18 cellular contexts compared by ENCODE assay signal in the genomic region with DNA sequence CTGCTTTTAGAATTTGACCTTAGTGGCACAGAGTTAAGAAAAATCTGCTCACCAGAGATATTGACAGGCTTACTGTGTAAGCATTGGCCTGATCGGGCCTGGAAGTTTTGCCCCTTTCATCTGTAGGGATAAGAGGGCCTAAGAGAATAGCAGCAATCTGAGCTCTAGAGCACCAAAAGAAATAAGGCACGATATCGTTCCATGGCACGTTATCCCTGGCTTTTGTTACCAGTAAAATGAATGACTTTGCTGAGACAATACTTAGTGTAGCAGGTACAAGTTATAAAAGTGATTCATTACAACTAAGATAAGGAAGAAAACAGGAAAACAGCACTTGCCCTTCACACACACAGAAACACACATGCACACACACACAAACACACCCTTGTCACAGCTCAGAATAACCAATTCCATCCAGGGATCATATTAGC. TPM values are rescaled to one million over a fixed set of nuclear protein-coding genes. Genes with fewer than 3 reads are reported as not detected.
A peak's percentile ranks its signal among the peaks of the same experiment; 100 is the strongest.
DNase-seq lines count a peak whose midpoint lies in the region; ATAC-seq lines count a peak whose summit lies in the region.
"Had no signal": no experiment of that assay in that cellular context is flagged by ENCODE, and none has a peak within 500 bp of the region (broad histone marks: within the 10 kb centered on the region; RNA-seq: fewer than 3 reads in every experiment).

No MANE protein-coding gene starts in this region.

- H3K27me3 ChIP-seq in ACC112 (ENCODE audit: insufficient read depth, low read length), result no peaks in the 10 kb centered on the region
- H3K27me3 ChIP-seq: right lobe of liver had no signal

- H3K9me3 Mint-ChIP-seq in naive thymus-derived CD8-positive, alpha-beta T cell, result no peaks in the 10 kb centered on the region
- H3K9me3 Mint-ChIP-seq: activated CD4-positive, alpha-beta memory T cell treated with anti-CD3 and anti-CD28 coated beads for 36 hours; nephron progenitor cell had no signal

- peaks cover 47% of the 10 kb centered on the region for H3K4me1 ChIP-seq in ACC112 (ENCODE audit: control insufficient read depth, insufficient read depth, low read length, unreplicated experiment)

- H3K4me3 Mint-ChIP-seq in naive thymus-derived CD8-positive, alpha-beta T cell, result no peak overlapping the region
- H3K4me3 Mint-ChIP-seq: activated CD4-positive, alpha-beta memory T cell treated with anti-CD3 and anti-CD28 coated beads for 36 hours; nephron progenitor cell had no signal

- H2AFZ ChIP-seq in ACC112 (ENCODE audit: low read length, unreplicated experiment), result no peak overlapping the region

- POLR2A ChIA-PET in naive thymus-derived CD8-positive, alpha-beta T cell (lab: Charles Lee), result no interaction called here

- DNase-seq in M059J (ENCODE audit: low read depth) (peak; percentile 68), epithelial cell of prostate (ENCODE audit: low read depth, low spot score) (no peak), myocyte (ENCODE audit: low read depth) (peak; percentile 38), AG08396 (ENCODE audit: low spot score) (no peak)
- DNase-seq in naive thymus-derived CD8-positive, alpha-beta T cell, result no peak
- DNase-seq: activated CD4-positive, alpha-beta memory T cell treated with anti-CD3 and anti-CD28 coated beads for 36 hours; effector CD8-positive, alpha-beta T cell; head of caudate nucleus; left cardiac atrium; NCI-H2107; nephron progenitor cell; right lobe of liver; Right ventricle myocardium superior; stimulated activated naive CD8-positive, alpha-beta T cell treated with anti-CD3 and anti-CD28 coated beads, Interleukin-15, Interleukin-2, amounts not matched to agents 100 U/mL and 50 U/mL, for 24 hours had no signal

- H3K27ac ChIP-seq in ACC112 (ENCODE audit: low read depth, low read length), result peak overlapping the region; percentile 57
- peak overlapping the region; percentile 95 for H3K27ac ChIP-seq in epithelial cell of prostate
- H3K27ac ChIP-seq: A549 had no signal

- peaks cover 6 to 13% (median 8%) of the 10 kb centered on the region in 4 donors for H3K4me1 Mint-ChIP-seq in naive thymus-derived CD8-positive, alpha-beta T cell

- ATAC-seq in GM21528 (IDR thresholded peaks at IDR 0.05; ENCODE audit: low FRiP score, unreplicated experiment) (no peak), GM21786 (IDR thresholded peaks at IDR 0.05; ENCODE audit: unreplicated experiment) (no peak)
- ATAC-seq in naive thymus-derived CD8-positive, alpha-beta T cell, result no peak
- ATAC-seq: A549; stimulated activated naive CD8-positive, alpha-beta T cell treated with anti-CD3 and anti-CD28 coated beads, Interleukin-15, Interleukin-2, amounts not matched to agents 100 U/mL and 50 U/mL, for 24 hours had no signal

- H3K4me3 ChIP-seq in ACC112 (ENCODE audit: low read depth, low read length), result peak overlapping the region; percentile 82
- H3K4me3 ChIP-seq: A549, right lobe of liver had no signal

- H3K27ac Mint-ChIP-seq in naive thymus-derived CD8-positive, alpha-beta T cell, result no peak overlapping the region
- H3K27ac Mint-ChIP-seq: activated CD4-positive, alpha-beta memory T cell treated with anti-CD3 and anti-CD28 coated beads for 36 hours; nephron progenitor cell had no signal

- peaks cover 53% of the 10 kb centered on the region for H3K79me2 ChIP-seq in ACC112 (ENCODE audit: control insufficient read depth, insufficient read depth, low read length, unreplicated experiment)

- peaks cover 78% of the 10 kb centered on the region for H3K36me3 ChIP-seq in ACC112 (ENCODE audit: insufficient read depth, low read length)

- H3K27me3 Mint-ChIP-seq in naive thymus-derived CD8-positive, alpha-beta T cell, result peaks cover 6 to 28% (median 19%) of the 10 kb centered on the region in 5 donors

- H3K36me3 Mint-ChIP-seq in naive thymus-derived CD8-positive, alpha-beta T cell, result no peaks in the 10 kb centered on the region
- H3K36me3 Mint-ChIP-seq: activated CD4-positive, alpha-beta memory T cell treated with anti-CD3 and anti-CD28 coated beads for 36 hours had no signal

RNA-seq across cellular contexts. Expression of a gene that starts 5.0 kb away (rescaled TPM):
- 3,688 and 5,591 TPM in 2 replicates for total RNA-seq in M059J (2014; rRNA removed; shearing (Covaris generic))
- 1,149 and 1,987 TPM in 2 replicates for total RNA-seq in myocyte
- polyA plus RNA-seq in myocyte (2012), result 2,462 TPM
- total RNA-seq in naive thymus-derived CD8-positive, alpha-beta T cell, result 1 to 10 TPM; 3.8 to 6.5 TPM
- polyA plus RNA-seq in naive thymus-derived CD8-positive, alpha-beta T cell, result under 1 TPM in 2 of 3 donors, not detected in 1; 0.02 to 0.27 TPM

Comparison
In these comparisons a context has a peak if more than half of its experiments do, and no peak if none do; other contexts are left out.
1. DNase-seq: peak in M059J (single experiment) and myocyte (single experiment); none in epithelial cell of prostate (single experiment), naive thymus-derived CD8-positive, alpha-beta T cell (0 of 10) and AG08396 (single experiment).
2. RNA of a gene that starts 5.0 kb away (total RNA-seq): 3,688 to 5,591 TPM in M059J and 1,149 to 1,987 TPM in myocyte; 3.8 to 6.5 TPM in naive thymus-derived CD8-positive, alpha-beta T cell; every median in the first group is over 100 times any median in the second.